3 cellular contexts compared by ENCODE assay signal in genomic region chr5:146000072-146000471, GRCh38.
"Had no signal": no experiment of that assay in that cellular context is flagged by ENCODE, and none has a peak within 500 bp of the region (broad histone marks: within the 10 kb centered on the region; RNA-seq: fewer than 3 reads in every experiment).

No MANE protein-coding gene starts in this region.

- DNase-seq: GDM1, GF-D8 had no signal

- H3K4me3 ChIP-seq: GM12878 had no signal

- ATAC-seq: GM12878 had no signal
